In genomic region chr2:8176837-8177236, GRCh38 we compare ENCODE assay signal across 15 cellular contexts.
"Had no signal": no experiment of that assay in that cellular context is flagged by ENCODE, and none has a peak within 500 bp of the region (broad histone marks: within the 10 kb centered on the region; RNA-seq: fewer than 3 reads in every experiment).

No MANE protein-coding gene starts in this region.

- H3K4me3 Mint-ChIP-seq: activated naive CD8-positive, alpha-beta T cell treated with anti-CD3 and anti-CD28 coated beads, Interleukin-2, amount 10 ng/mL, durations not matched to agents 7 days and 5 days; naive B cell had no signal

- H3K36me3 ChIP-seq: sigmoid colon had no signal

- H3K4me3 ChIP-seq: sigmoid colon had no signal

- H3K27me3 ChIP-seq: sigmoid colon had no signal

- H3K4me1 Mint-ChIP-seq: activated naive CD8-positive, alpha-beta T cell treated with anti-CD3 and anti-CD28 coated beads, Interleukin-2, amount 10 ng/mL, durations not matched to agents 7 days and 5 days had no signal

- H3K27ac Mint-ChIP-seq: activated naive CD8-positive, alpha-beta T cell treated with anti-CD3 and anti-CD28 coated beads, Interleukin-2, amount 10 ng/mL, durations not matched to agents 7 days and 5 days; progenitor cell of endocrine pancreas had no signal

- H3K9me3 ChIP-seq: sigmoid colon had no signal

- DNase-seq: activated CD4-positive, alpha-beta T cell treated with anti-CD3 and anti-CD28 coated beads, Interleukin-2, amount 50 U/mL, for 4 hours; activated CD4-positive, CD25-positive, alpha-beta regulatory T cell treated with anti-CD3 and anti-CD28 coated beads, Interleukin-2, amount 50 U/mL, for 72 hours; activated effector memory CD4-positive, alpha-beta T cell treated with anti-CD3 and anti-CD28 coated beads, Interleukin-2, amount 50 U/mL, for 16 hours; activated naive CD8-positive, alpha-beta T cell treated with anti-CD3 and anti-CD28 coated beads, Interleukin-2, amount 10 ng/mL, durations not matched to agents 7 days and 5 days; activated T-cell treated with anti-CD3 and anti-CD28 coated beads, Interleukin-2, amount 50 U/mL, for 1 hour; anterior cingulate cortex; cerebellar nuclear complex; hypothalamus; kidney glomerular epithelial cell; naive B cell; occipital lobe; sigmoid colon; stimulated activated CD4-positive, alpha-beta T cell treated with anti-CD3 and anti-CD28 coated beads, Interleukin-12 subunit alpha, Interleukin-12 subunit beta, amount 100 ng/mL, for 4 hours; stimulated activated naive CD4-positive, alpha-beta T cell had no signal
